ENCODE assay signal across 24 cellular contexts in genomic region chr1:185229981-185230380, GRCh38.
"Had no signal": no experiment of that assay in that cellular context is flagged by ENCODE, and none has a peak within 500 bp of the region (broad histone marks: within the 10 kb centered on the region; RNA-seq: fewer than 3 reads in every experiment).

No MANE protein-coding gene starts in this region.

- H3K4me1 ChIP-seq: ascending aorta, colonic mucosa, gastroesophageal sphincter, right lobe of liver, vagina had no signal

- ATAC-seq: activated T-cell treated with anti-CD3 and anti-CD28 coated beads, Interleukin-2, amount 50 U/mL, for 72 hours; gastroesophageal sphincter; natural killer cell treated with Interleukin-12 subunit alpha and Interleukin-12 subunit beta and Interleukin-15 and Interleukin-18, amount 100 ng/mL, for 72 hours; right lobe of liver; stimulated activated effector memory CD8-positive, alpha-beta T cell treated with anti-CD3 and anti-CD28 coated beads, Interleukin-12 subunit alpha, Interleukin-12 subunit beta, amount 100 ng/mL, for 72 hours had no signal

- H3K27ac ChIP-seq: ascending aorta, cardiac muscle cell, colonic mucosa, gastroesophageal sphincter, hepatocyte, left ventricle myocardium inferior, right lobe of liver, skin epidermis, thoracic aorta, vagina had no signal

- H3K4me2 ChIP-seq: hepatocyte had no signal

- H3K4me3 ChIP-seq: ascending aorta, cardiac muscle cell, colonic mucosa, gastroesophageal sphincter, hepatocyte, left ventricle myocardium inferior, lung, right lobe of liver, skin epidermis, thoracic aorta, vagina had no signal

- H3K36me3 ChIP-seq: cardiac muscle cell, colonic mucosa had no signal

- H2AFZ ChIP-seq: hepatocyte had no signal

- H3K79me2 ChIP-seq: hepatocyte had no signal

- H3K27me3 ChIP-seq: ascending aorta, cardiac muscle cell, colonic mucosa, gastroesophageal sphincter, hepatocyte, right lobe of liver, vagina had no signal

- H3K9me3 ChIP-seq: ascending aorta, colonic mucosa, left ventricle myocardium inferior, right lobe of liver, thoracic aorta, vagina had no signal

- DNase-seq: activated CD4-positive, alpha-beta T cell treated with anti-CD3 and anti-CD28 coated beads for 4 hours; activated CD4-positive, alpha-beta T cell treated with anti-CD3 and anti-CD28 coated beads, Interleukin-2, amount 50 U/mL, for 4 hours; activated naive CD4-positive, alpha-beta T cell; activated T-cell treated with anti-CD3 and anti-CD28 coated beads for 4 hours; activated T-cell treated with anti-CD3 and anti-CD28 coated beads, Interleukin-2, amount 50 U/mL, for 72 hours; cerebellar nuclear complex; colonic mucosa; effector CD8-positive, alpha-beta T cell; islet precursor cell; left ventricle myocardium inferior; mesendoderm; right lobe of liver; stimulated activated CD4-positive, alpha-beta T cell treated with anti-CD3 and anti-CD28 coated beads, Interleukin-12 subunit alpha, Interleukin-12 subunit beta, amount 100 ng/mL, for 4 hours; stimulated activated CD4-positive, alpha-beta T cell treated with anti-CD3 and anti-CD28 coated beads, Interleukin-4, amount 100 ng/mL, for 24 hours had no signal
